ENCODE assay signal across 8 cellular contexts in genomic region chr11:10605941-10606381, GRCh38. TPM values are rescaled to one million over a fixed set of nuclear protein-coding genes. Genes with fewer than 3 reads are reported as not detected.
DNase-seq lines count a peak whose midpoint lies in the region; ATAC-seq and TF ChIP-seq lines count a peak whose summit lies in the region.

No MANE protein-coding gene starts in this region.

- DNase-seq in Karpas-422 (no peak), colonic mucosa (peak; percentile 34), left lung (peak; percentile 81 to 91), substantia nigra (lab: John Stamatoyannopoulos, UW) (peak in 14 of 49 donors; percentile 12 to 49 (median 26)), GM10248 (ENCODE audit: extremely low spot score) (no peak)
- DNase-seq in activated naive CD4-positive, alpha-beta T cell treated with anti-CD3 and anti-CD28 coated beads, Interleukin-2, amount 50 U/mL, for 16 hours: no peak

- intact Hi-C loops in colonic mucosa (cut with DNase I): no loop called here
- intact Hi-C loops in left lung (cut with DNase I): no loop called here

- H3K4me1 ChIP-seq in Karpas-422 (ENCODE audit: low read length): peaks cover 11% of the 10 kb centered on the region
- H3K4me1 ChIP-seq in colonic mucosa: no peaks in the 10 kb centered on the region
- H3K4me1 ChIP-seq in left lung: peaks cover 17 to 95% of the 10 kb centered on the region in 2 donors

- H4K20me1 ChIP-seq in Karpas-422 (ENCODE audit: insufficient read depth, low read depth, low read length): no peaks in the 10 kb centered on the region

- H3K36me3 ChIP-seq in Karpas-422 (ENCODE audit: insufficient read depth, low read length) (no peaks in the 10 kb centered on the region), colonic mucosa (no peaks in the 10 kb centered on the region), left lung (no peaks in the 10 kb centered on the region)

- H3K4me3 ChIP-seq in Karpas-422 (ENCODE audit: low read length) (no peak overlapping the region), colonic mucosa (no peak overlapping the region), left lung (peak overlapping the region in 1 of 2 donors; percentile 28)

- H3K79me2 ChIP-seq in Karpas-422 (ENCODE audit: low read length): no peaks in the 10 kb centered on the region

- no peak overlapping the region for H2AFZ ChIP-seq in Karpas-422 (ENCODE audit: low read length)

- CTCF ChIA-PET in GM10248 (lab: Yijun Ruan, JAX): interaction anchor here (0.9 to 1.8 kb wide), 3 partner anchors 20 to 64 kb away, joined by 3 to 6 read pairs (median 5); no protein-coding TSS in a partner anchor

- H3K27me3 ChIP-seq in Karpas-422 (ENCODE audit: low read length) (no peaks in the 10 kb centered on the region), colonic mucosa (no peaks in the 10 kb centered on the region), left lung (no peaks in the 10 kb centered on the region)

- H3K9me3 ChIP-seq in Karpas-422 (ENCODE audit: low read length) (no peaks in the 10 kb centered on the region), colonic mucosa (no peaks in the 10 kb centered on the region), left lung (no peaks in the 10 kb centered on the region)

- no peaks in the 10 kb centered on the region for H3K9me2 ChIP-seq in Karpas-422 (replicated peaks; ENCODE audit: insufficient read depth, low read length)

- POLR2A ChIA-PET in GM10248 (lab: Yijun Ruan, JAX): no interaction called here

- ATAC-seq in left lung (peak; percentile 77), GM21529 (IDR thresholded peaks at IDR 0.05; ENCODE audit: unreplicated experiment) (no peak), HG02840 (IDR thresholded peaks at IDR 0.05; ENCODE audit: low FRiP score, unreplicated experiment) (no peak)

- no peak overlapping the region for H3K27ac ChIP-seq in Karpas-422 (ENCODE audit: low read length)
- H3K27ac ChIP-seq in colonic mucosa: peak overlapping the region; percentile 53
- peak overlapping the region; percentile 81 to 95 for H3K27ac ChIP-seq in left lung
- peak overlapping the region; percentile 63 for H3K27ac ChIP-seq in substantia nigra (ENCODE audit: low read depth, low read length, poor library complexity, severe bottlenecking)

- H3K9ac ChIP-seq in Karpas-422 (ENCODE audit: low read length): no peak overlapping the region
- H3K9ac ChIP-seq in colonic mucosa (ENCODE audit: low read depth in 2 of 2, low read length in 2 of 2): no peak overlapping the region

- H3K4me2 ChIP-seq in Karpas-422 (ENCODE audit: low read depth, low read length, poor library complexity, severe bottlenecking): peak overlapping the region; percentile 12

- TF ChIP-seq CTCF in colonic mucosa (IDR thresholded peaks at IDR 0.05): no peak
- TF ChIP-seq CTCF in left lung (IDR thresholded peaks at IDR 0.05): no peak
- TF ChIP-seq CTCF in GM10248 (IDR thresholded peaks at IDR 0.05; ENCODE audit: control extremely low read depth, extremely low read depth, low read depth, missing control alignments): no peak

RNA-seq across cellular contexts. Expression of gene LYVE1, which starts 37.5 kb away (rescaled TPM):
- total RNA-seq in Karpas-422 (2014; rRNA removed; shearing (Covaris generic); ENCODE audit: low replicate concordance): not detected in 2 replicates
- total RNA-seq in colonic mucosa (10 to 100 TPM; 10.3 to 29.3 TPM), left lung (10 to 100 TPM; 40.5 to 90.1 TPM)

Comparison
In these comparisons a context has a peak if more than half of its experiments do, and no peak if none do; other contexts are left out.
1. DNase-seq: peak in colonic mucosa (single experiment) and left lung (2 of 2); none in Karpas-422 (single experiment), activated naive CD4-positive, alpha-beta T cell treated with anti-CD3 and anti-CD28 coated beads, Interleukin-2, amount 50 U/mL, for 16 hours (single experiment) and GM10248 (single experiment).
2. RNA of gene LYVE1, which starts 37.5 kb away (total RNA-seq): 40.5 to 90.1 TPM in left lung and 10.3 to 29.3 TPM in colonic mucosa; not detected in Karpas-422; every median in the first group is over 10 times any median in the second.